Comparison of ENCODE assay signal across 9 cellular contexts in genomic region chr4:8394125-8394524, GRCh38. TPM values are rescaled to one million over a fixed set of nuclear protein-coding genes. Genes with fewer than 3 reads are reported as not detected.
DNase-seq lines count a peak whose midpoint lies in the region; ATAC-seq and TF ChIP-seq lines count a peak whose summit lies in the region.
"Had no signal": no experiment of that assay in that cellular context is flagged by ENCODE, and none has a peak within 500 bp of the region (broad histone marks: within the 10 kb centered on the region; RNA-seq: fewer than 3 reads in every experiment).

No MANE protein-coding gene starts in this region.

- peaks cover 25% of the 10 kb centered on the region for H3K4me1 ChIP-seq in neuron (ENCODE audit: insufficient read depth, low read length)
- peaks cover 12 to 14% of the 10 kb centered on the region in 2 donors for H3K4me1 ChIP-seq in uterus

- peaks cover 12% of the 10 kb centered on the region for H3K36me3 ChIP-seq in neuron (ENCODE audit: insufficient read depth, low read length)
- H3K36me3 ChIP-seq in uterus = no peaks in the 10 kb centered on the region

- no peak for TF ChIP-seq POLR2A in uterus (IDR thresholded peaks at IDR 0.05)

- H3K27me3 ChIP-seq in neuron (ENCODE audit: insufficient read depth, low read length) (no peaks in the 10 kb centered on the region), uterus (no peaks in the 10 kb centered on the region)

- intact Hi-C loops in uterus (cut with DNase I; ENCODE audit: low total_unique reads) = no loop called here

- H3K9me3 ChIP-seq in neuron (ENCODE audit: low read length) (no peaks in the 10 kb centered on the region), uterus (no peaks in the 10 kb centered on the region)

- no peak overlapping the region for H2AFZ ChIP-seq in neuron (ENCODE audit: low read depth, low read length)

- H3K4me3 ChIP-seq in neuron (ENCODE audit: low read length) (peak overlapping the region; percentile 17), uterus (no peak overlapping the region)

- TF ChIP-seq CTCF in uterus (IDR thresholded peaks at IDR 0.05) = no peak

- DNase-seq in NCI-H1694 treated with DMSO at 0.1 percent for 48 hours (lab: John Stamatoyannopoulos, UW) (peak; percentile 7), NCI-H1694 (lab: John Stamatoyannopoulos, UW) (no peak), fibroblast of the conjunctiva (ENCODE audit: low read depth) (peak; percentile 55), uterus (peak; percentile 75 to 83), NCI-H69 (lab: John Stamatoyannopoulos, UW) (no peak), T-helper 9 cell (no peak)

- ATAC-seq in GM18511 (IDR thresholded peaks at IDR 0.05; ENCODE audit: unreplicated experiment) = no peak

- H3K27ac ChIP-seq in uterus = peak overlapping the region; percentile 77 to 91
- H3K27ac ChIP-seq: 22Rv1 had no signal

RNA-seq across cellular contexts. Expression of gene ACOX3, which starts 46.4 kb away (rescaled TPM):
- 10 to 100 TPM; 17.9 to 31.1 (median 22.5) TPM for total RNA-seq in uterus

RNA-seq across cellular contexts. Expression of gene TRMT44, which starts 46.5 kb away (rescaled TPM):
- total RNA-seq in uterus = 10 to 100 TPM in 3 of 4 donors, 1 to 10 TPM in 1; 3.3 to 38.8 (median 32.3) TPM

Comparison
In these comparisons a context has a peak if more than half of its experiments do, and no peak if none do; other contexts are left out.
1. DNase-seq: peak in NCI-H1694 treated with DMSO at 0.1 percent for 48 hours (single experiment), fibroblast of the conjunctiva (single experiment) and uterus (2 of 2); none in NCI-H1694 (single experiment), NCI-H69 (single experiment) and T-helper 9 cell (single experiment).